ENCODE assay signal across 1 cellular context in genomic region chr3:52998781-52999509, GRCh38.
TF ChIP-seq lines count a peak whose summit lies in the region.

No MANE protein-coding gene starts in this region.

TF ChIP-seq in H1, 55 proteins besides CTCF, POLR2A, EP300 and RAD21 (continued from another document):
- no peak for TF ChIP-seq TBP (IDR thresholded peaks at IDR 0.05; ENCODE audit: low read depth, low read length)
- TF ChIP-seq SP2 (IDR thresholded peaks at IDR 0.05; ENCODE audit: low read length), result no peak
